ENCODE assay signal across 7 cellular contexts in genomic region chr6:21885532-21886089, GRCh38.
DNase-seq lines count a peak whose midpoint lies in the region; TF ChIP-seq lines count a peak whose summit lies in the region.

No MANE protein-coding gene starts in this region.

- H4K8ac ChIP-seq in mesenchymal stem cell (ENCODE audit: low read length), result peak overlapping the region; percentile 84

- 30% methylated on average over 5 of the region's 7 CpGs for WGBS in mesenchymal stem cell

- no peak overlapping the region for H2BK120ac ChIP-seq in mesenchymal stem cell (ENCODE audit: low read depth, low read length)

- DNase-seq in NCI-H1092 treated with DMSO at 0.1 percent for 48 hours (lab: John Stamatoyannopoulos, UW) (peak; percentile 44), mesenchymal stem cell (peak; percentile 73), uterus (peak; percentile 29 to 45), NCI-H510A (lab: John Stamatoyannopoulos, UW) (no peak), T-helper 2 cell (no peak)
- no peak for DNase-seq in NK-92 treated with Interleukin-12 subunit alpha and Interleukin-12 subunit beta, amount 100 ng/mL, for 24 hours (lab: John Stamatoyannopoulos, UW)

- H3K4me1 ChIP-seq in duodenal mucosa (ENCODE audit: control insufficient read depth in 1 of 2, insufficient read depth in 2 of 2, low read length in 2 of 2) (no peaks in the 10 kb centered on the region), mesenchymal stem cell (ENCODE audit: control insufficient read depth, insufficient read depth, low read depth, low read length) (peaks cover 8% of the 10 kb centered on the region), uterus (peaks cover 8 to 9% of the 10 kb centered on the region in 2 donors)

- H2BK5ac ChIP-seq in mesenchymal stem cell (ENCODE audit: low read depth, low read length, poor library complexity, severe bottlenecking), result peak overlapping the region; percentile 100

- peak overlapping the region; percentile 4 to 68 for H3K18ac ChIP-seq in mesenchymal stem cell (ENCODE audit: low read depth in 1 of 2, low read length in 2 of 2)

- no peak overlapping the region for H3K14ac ChIP-seq in mesenchymal stem cell (ENCODE audit: low read length in 2 of 2)

- no peaks in the 10 kb centered on the region for H3K36me3 ChIP-seq in duodenal mucosa (ENCODE audit: control insufficient read depth in 1 of 2, insufficient read depth in 2 of 2, low read length in 2 of 2)
- no peaks in the 10 kb centered on the region for H3K36me3 ChIP-seq in mesenchymal stem cell (ENCODE audit: control insufficient read depth in 1 of 2, insufficient read depth in 2 of 2, low read depth in 1 of 2, low read length in 2 of 2)
- H3K36me3 ChIP-seq in uterus, result no peaks in the 10 kb centered on the region

- H3K27ac ChIP-seq in duodenal mucosa (ENCODE audit: low read depth, low read length), result peak overlapping the region; percentile 27
- H3K27ac ChIP-seq in mesenchymal stem cell (ENCODE audit: low read length, poor library complexity, severe bottlenecking), result peak overlapping the region; percentile 100
- H3K27ac ChIP-seq in uterus, result peak overlapping the region; percentile 71 to 78

- H3K4ac ChIP-seq in mesenchymal stem cell (ENCODE audit: low read depth in 1 of 2, low read length in 2 of 2), result no peak overlapping the region

- no peaks in the 10 kb centered on the region for H3K9me3 ChIP-seq in duodenal mucosa (ENCODE audit: control insufficient read depth in 1 of 2, low read length in 2 of 2)
- H3K9me3 ChIP-seq in mesenchymal stem cell (ENCODE audit: control insufficient read depth, low read length), result peaks cover 3% of the 10 kb centered on the region
- no peaks in the 10 kb centered on the region for H3K9me3 ChIP-seq in uterus

- H2AK5ac ChIP-seq in mesenchymal stem cell (ENCODE audit: low read length, severe bottlenecking), result peak overlapping the region; percentile 99

- H2AFZ ChIP-seq in mesenchymal stem cell (ENCODE audit: low read depth, low read length), result no peak overlapping the region

- H2BK15ac ChIP-seq in mesenchymal stem cell (ENCODE audit: low read depth, poor library complexity, severe bottlenecking), result no peak overlapping the region

- H3K23ac ChIP-seq in mesenchymal stem cell (ENCODE audit: low read length in 2 of 2), result no peak overlapping the region

- intact Hi-C loops in uterus (cut with DNase I; ENCODE audit: low total_unique reads), result no loop called here

- TF ChIP-seq POLR2A in uterus (IDR thresholded peaks at IDR 0.05), result no peak

- no peak overlapping the region for H4K91ac ChIP-seq in mesenchymal stem cell (ENCODE audit: low read length)

- H3K9ac ChIP-seq in duodenal mucosa (ENCODE audit: low read depth in 1 of 2, low read length in 2 of 2), result no peak overlapping the region
- H3K9ac ChIP-seq in mesenchymal stem cell (ENCODE audit: low read length), result peak overlapping the region; percentile 39

- H3K4me2 ChIP-seq in mesenchymal stem cell (ENCODE audit: low read length, poor library complexity, severe bottlenecking), result peak overlapping the region; percentile 36

- no peak for TF ChIP-seq CTCF in uterus (IDR thresholded peaks at IDR 0.05)

- peaks cover 2% of the 10 kb centered on the region for H3K79me1 ChIP-seq in mesenchymal stem cell (replicated peaks; ENCODE audit: low read length, poor library complexity, severe bottlenecking)

- H3K27me3 ChIP-seq in duodenal mucosa (ENCODE audit: control insufficient read depth in 1 of 2, insufficient read depth in 2 of 2, low read length in 2 of 2) (no peaks in the 10 kb centered on the region), mesenchymal stem cell (ENCODE audit: control insufficient read depth in 1 of 2, insufficient read depth in 1 of 2, low read length in 2 of 2) (no peaks in the 10 kb centered on the region), uterus (no peaks in the 10 kb centered on the region)

- peak overlapping the region in 1 of 2 experiments; percentile 43 for H2BK12ac ChIP-seq in mesenchymal stem cell (ENCODE audit: low read length in 2 of 2)

- no peak overlapping the region for H3K4me3 ChIP-seq in duodenal mucosa (ENCODE audit: low read depth in 1 of 2, low read length in 2 of 2)
- H3K4me3 ChIP-seq in mesenchymal stem cell (ENCODE audit: insufficient read depth in 1 of 2, low read depth in 1 of 2, low read length in 2 of 2), result no peak overlapping the region
- H3K4me3 ChIP-seq in uterus, result no peak overlapping the region

Comparison
In these comparisons a context has a peak if more than half of its experiments do, and no peak if none do; other contexts are left out.
1. DNase-seq: peak in NCI-H1092 treated with DMSO at 0.1 percent for 48 hours (single experiment), mesenchymal stem cell (single experiment) and uterus (2 of 2); none in NCI-H510A (single experiment), T-helper 2 cell (0 of 5) and NK-92 treated with Interleukin-12 subunit alpha and Interleukin-12 subunit beta, amount 100 ng/mL, for 24 hours (single experiment).
2. H3K27ac ChIP-seq: peak in every context shown above with its lines; median percentile 100 in mesenchymal stem cell; 74 in uterus; 27 in duodenal mucosa.